In genomic region chr12:113186666-113187325, GRCh38 we compare ENCODE assay signal across 10 cellular contexts. TPM values are rescaled to one million over a fixed set of nuclear protein-coding genes. Genes with fewer than 3 reads are reported as not detected.
DNase-seq lines count a peak whose midpoint lies in the region; ATAC-seq and TF ChIP-seq lines count a peak whose summit lies in the region.
"Had no signal": no experiment of that assay in that cellular context is flagged by ENCODE, and none has a peak within 500 bp of the region (broad histone marks: within the 10 kb centered on the region; RNA-seq: fewer than 3 reads in every experiment).

No MANE protein-coding gene starts in this region.

- H3K79me2 ChIP-seq in KMS-11 (ENCODE audit: insufficient read depth, low read depth) = peaks cover 26% of the 10 kb centered on the region

- H4K20me1 ChIP-seq in KMS-11 (ENCODE audit: insufficient read depth) = no peaks in the 10 kb centered on the region

- H3K9ac ChIP-seq in KMS-11 = no peak overlapping the region

- no peaks in the 10 kb centered on the region for H3K9me3 Mint-ChIP-seq in chondrocyte (ENCODE audit: low read depth)
- no peaks in the 10 kb centered on the region for H3K9me3 Mint-ChIP-seq in naive thymus-derived CD8-positive, alpha-beta T cell

- H3K9me3 ChIP-seq in BE2C = no peaks in the 10 kb centered on the region

- peak overlapping the region; percentile 52 for H3K27ac Mint-ChIP-seq in chondrocyte (ENCODE audit: unreplicated experiment)
- H3K27ac Mint-ChIP-seq in naive thymus-derived CD8-positive, alpha-beta T cell = peak overlapping the region; percentile 88 to 98 (median 96)

- peak overlapping the region; percentile 51 for H3K4me2 ChIP-seq in KMS-11

- H3K4me1 Mint-ChIP-seq in chondrocyte (ENCODE audit: low read depth) = peaks cover 29% of the 10 kb centered on the region
- H3K4me1 Mint-ChIP-seq in naive thymus-derived CD8-positive, alpha-beta T cell = peaks cover 16 to 50% (median 37%) of the 10 kb centered on the region in 4 donors

- H3K4me3 ChIP-seq in BE2C (ENCODE audit: low read depth, low read length) (peak overlapping the region; percentile 91), KMS-11 (IDR thresholded peaks at IDR 0.05; ENCODE audit: insufficient read depth, low read depth, low read length) (no peak overlapping the region)

- POLR2A ChIA-PET in naive thymus-derived CD8-positive, alpha-beta T cell (lab: Charles Lee) = interaction anchor here (0.6 to 3.0 kb wide), 6 partner anchors 12 to 208 kb away, joined by 3 to 19 read pairs (median 4); partner anchors contain the start of genes OAS2 and TPCN1

- H2AFZ ChIP-seq in KMS-11 (ENCODE audit: low read depth) = no peak overlapping the region

- peak overlapping the region; percentile 90 for H3K4me3 Mint-ChIP-seq in chondrocyte (ENCODE audit: unreplicated experiment)
- peak overlapping the region; percentile 90 to 99 (median 95) for H3K4me3 Mint-ChIP-seq in naive thymus-derived CD8-positive, alpha-beta T cell

- peaks cover 28% of the 10 kb centered on the region for H3K36me3 ChIP-seq in BE2C
- no peaks in the 10 kb centered on the region for H3K36me3 ChIP-seq in KMS-11 (ENCODE audit: insufficient read depth)

- no peaks in the 10 kb centered on the region for H3K27me3 ChIP-seq in BE2C
- H3K27me3 ChIP-seq in KMS-11 (ENCODE audit: insufficient read depth, low read depth) = no peaks in the 10 kb centered on the region

- no peaks in the 10 kb centered on the region for H3K27me3 Mint-ChIP-seq in chondrocyte (ENCODE audit: low read depth)
- H3K27me3 Mint-ChIP-seq in naive thymus-derived CD8-positive, alpha-beta T cell = no peaks in the 10 kb centered on the region

- peaks cover 1% of the 10 kb centered on the region for H3K36me3 Mint-ChIP-seq in chondrocyte (ENCODE audit: low read depth)
- H3K36me3 Mint-ChIP-seq in naive thymus-derived CD8-positive, alpha-beta T cell = peaks cover 3 to 36% (median 5%) of the 10 kb centered on the region in 3 donors

- TF ChIP-seq CTCF in BE2C (IDR thresholded peaks at IDR 0.05; ENCODE audit: low read depth, low read length) = no peak
- no peak for TF ChIP-seq CTCF in KMS-11 (conservative IDR thresholded peaks at IDR 0.05; ENCODE audit: low read depth, low read length)
- TF ChIP-seq CTCF in chondrocyte (IDR thresholded peaks at IDR 0.05) = no peak

- H3K4me1 ChIP-seq in BE2C (peaks cover 11% of the 10 kb centered on the region), KMS-11 (ENCODE audit: low read depth, poor library complexity, severe bottlenecking) (peaks cover 25% of the 10 kb centered on the region)

- DNase-seq in BE2C = no peak
- DNase-seq in chondrocyte (ENCODE audit: low spot score) = no peak
- DNase-seq in naive thymus-derived CD8-positive, alpha-beta T cell = no peak
- DNase-seq in stimulated activated naive CD4-positive, alpha-beta T cell (lab: John Stamatoyannopoulos, UW) = no peak
- DNase-seq in putamen (ENCODE audit: low spot score) = no peak
- DNase-seq: anterior cingulate cortex had no signal

- ATAC-seq in naive thymus-derived CD8-positive, alpha-beta T cell = no peak
- no peak for ATAC-seq in GM21381 (IDR thresholded peaks at IDR 0.05; ENCODE audit: unreplicated experiment)
- ATAC-seq in esophagus mucosa = no peak

- H3K27ac ChIP-seq in KMS-11 = no peak overlapping the region

RNA-seq across cellular contexts. Expression of gene RITA1, which starts 1.3 kb away (rescaled TPM):
- 83.0 TPM for polyA plus RNA-seq in BE2C (2012; ENCODE audit: insufficient read depth, insufficient read length, low read depth)
- total RNA-seq in chondrocyte = 15.5 to 20.2 TPM (median 16.7 TPM) in 3 replicates
- total RNA-seq in naive thymus-derived CD8-positive, alpha-beta T cell = 10 to 100 TPM; 12.8 to 17.1 TPM
- polyA plus RNA-seq in naive thymus-derived CD8-positive, alpha-beta T cell = 10 to 100 TPM; 22.9 to 26.2 (median 24.6) TPM
- 11.0 TPM for total RNA-seq in esophagus mucosa

RNA-seq across cellular contexts. Expression of gene DDX54, which starts 1.5 kb away (rescaled TPM):
- 132 TPM for polyA plus RNA-seq in BE2C (2012; ENCODE audit: insufficient read depth, insufficient read length, low read depth)
- total RNA-seq in chondrocyte (44.2 to 52.7 TPM (median 44.6 TPM) in 3 replicates), esophagus mucosa (46.6 TPM)
- 10 to 100 TPM; 76.1 to 81.8 TPM for total RNA-seq in naive thymus-derived CD8-positive, alpha-beta T cell
- 10 to 100 TPM; 17.9 to 38.2 (median 24.3) TPM for polyA plus RNA-seq in naive thymus-derived CD8-positive, alpha-beta T cell

RNA-seq across cellular contexts. Expression of gene TPCN1, which starts 34.5 kb away (rescaled TPM):
- 24.5 TPM for polyA plus RNA-seq in BE2C (2012; ENCODE audit: insufficient read depth, insufficient read length, low read depth)
- total RNA-seq in chondrocyte (35.9 to 40.0 TPM (median 37.7 TPM) in 3 replicates), esophagus mucosa (35.2 TPM)
- total RNA-seq in naive thymus-derived CD8-positive, alpha-beta T cell = 10 to 100 TPM; 81.2 to 83.0 TPM
- polyA plus RNA-seq in naive thymus-derived CD8-positive, alpha-beta T cell = 10 to 100 TPM in 2 of 3 donors, 1 to 10 TPM in 1; 6.7 to 16.5 (median 11.0) TPM

RNA-seq across cellular contexts. Expression of gene CFAP73, which starts 37.3 kb away (rescaled TPM):
- not detected for polyA plus RNA-seq in BE2C (2012; ENCODE audit: insufficient read depth, insufficient read length, low read depth)
- total RNA-seq in chondrocyte (not detected in 3 replicates), esophagus mucosa (0.20 TPM)
- total RNA-seq in naive thymus-derived CD8-positive, alpha-beta T cell = under 1 TPM in 1 of 2 experiments, not detected in 1; 0.39 TPM
- not detected for polyA plus RNA-seq in naive thymus-derived CD8-positive, alpha-beta T cell
- total RNA-seq: omental fat pad had no signal

RNA-seq across cellular contexts. Expression of gene RASAL1, which starts 51.2 kb away (rescaled TPM):
- not detected for polyA plus RNA-seq in BE2C (2012; ENCODE audit: insufficient read depth, insufficient read length, low read depth)
- not detected in 3 replicates for total RNA-seq in chondrocyte
- total RNA-seq in naive thymus-derived CD8-positive, alpha-beta T cell = under 1 TPM; 0.44 to 0.47 TPM
- under 1 TPM; 0.13 to 0.76 (median 0.23) TPM for polyA plus RNA-seq in naive thymus-derived CD8-positive, alpha-beta T cell
- total RNA-seq in esophagus mucosa = 53.1 TPM
- total RNA-seq: omental fat pad had no signal
